Comparison of ENCODE assay signal across 18 cellular contexts in genomic region chr1:181559142-181559541, GRCh38.
"Had no signal": no experiment of that assay in that cellular context is flagged by ENCODE, and none has a peak within 500 bp of the region (broad histone marks: within the 10 kb centered on the region; RNA-seq: fewer than 3 reads in every experiment).

No MANE protein-coding gene starts in this region.

- H3K4me1 Mint-ChIP-seq: naive thymus-derived CD4-positive, alpha-beta T cell had no signal

- DNase-seq: dermis blood vessel endothelial cell; dorsolateral prefrontal cortex; effector CD4-positive, alpha-beta T cell; effector memory CD4-positive, alpha-beta T cell; foreskin keratinocyte; heart left ventricle; hypothalamus; left cardiac atrium; left lung; left ventricle myocardium superior; lower lobe of right lung; mesenchymal stem cell; midbrain; naive thymus-derived CD4-positive, alpha-beta T cell had no signal

- H3K36me3 Mint-ChIP-seq: naive thymus-derived CD4-positive, alpha-beta T cell had no signal

- H3K79me2 ChIP-seq: hepatocyte had no signal

- H3K36me3 ChIP-seq: esophagus muscularis mucosa, gastroesophageal sphincter, heart left ventricle, left lung, lower lobe of right lung had no signal

- H3K9me3 Mint-ChIP-seq: naive thymus-derived CD4-positive, alpha-beta T cell had no signal

- H2AFZ ChIP-seq: hepatocyte had no signal

- ATAC-seq: foreskin keratinocyte; gastroesophageal sphincter; heart left ventricle; left cardiac atrium; left lung; left ventricle myocardium superior; lower lobe of right lung; naive thymus-derived CD4-positive, alpha-beta T cell had no signal

- H3K27ac Mint-ChIP-seq: naive thymus-derived CD4-positive, alpha-beta T cell had no signal

- H3K4me3 Mint-ChIP-seq: naive thymus-derived CD4-positive, alpha-beta T cell had no signal

- H3K27ac ChIP-seq: coronary artery, dorsolateral prefrontal cortex, esophagus muscularis mucosa, foreskin keratinocyte, gastroesophageal sphincter, heart left ventricle, hepatocyte, left lung, lower lobe of right lung had no signal

- H3K27me3 ChIP-seq: dorsolateral prefrontal cortex, esophagus muscularis mucosa, gastroesophageal sphincter, left lung had no signal

- H3K4me2 ChIP-seq: hepatocyte had no signal

- H3K4me1 ChIP-seq: foreskin keratinocyte, heart left ventricle, left lung, lower lobe of right lung had no signal

- H3K4me3 ChIP-seq: coronary artery, dorsolateral prefrontal cortex, esophagus muscularis mucosa, gastroesophageal sphincter, heart left ventricle, hepatocyte, left lung, lower lobe of right lung had no signal
